In the genomic region with DNA sequence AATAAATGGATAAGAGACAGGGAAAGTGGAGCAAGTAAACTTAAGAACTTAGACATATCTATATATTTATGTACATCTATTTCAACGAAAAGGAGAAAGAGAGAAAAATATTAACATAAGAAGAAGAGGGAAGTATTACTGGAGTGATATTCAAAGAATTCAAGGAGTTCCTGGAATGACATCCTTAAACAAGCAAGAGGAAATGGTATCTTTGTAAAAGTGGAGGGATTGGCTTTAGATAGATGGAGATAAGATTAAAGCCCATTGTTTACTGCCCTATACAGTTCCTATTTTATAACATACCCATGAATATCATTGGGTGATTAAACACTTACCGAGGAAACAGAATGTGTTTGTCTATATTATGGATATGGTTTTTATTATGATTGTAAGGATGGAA, we compare ENCODE assay signal across 23 cellular contexts.
"Had no signal": no experiment of that assay in that cellular context is flagged by ENCODE, and none has a peak within 500 bp of the region (broad histone marks: within the 10 kb centered on the region; RNA-seq: fewer than 3 reads in every experiment).

No MANE protein-coding gene starts in this region.

- H3K27ac ChIP-seq: coronary artery, dorsolateral prefrontal cortex, epithelial cell of prostate, esophagus squamous epithelium, gastrocnemius medialis, heart right ventricle, left lung, lower lobe of right lung had no signal

- H3K4me1 ChIP-seq: esophagus squamous epithelium, gastrocnemius medialis, heart right ventricle, left lung, lower lobe of right lung had no signal

- H3K4me1 Mint-ChIP-seq: naive thymus-derived CD4-positive, alpha-beta T cell had no signal

- H3K4me3 ChIP-seq: coronary artery, dorsolateral prefrontal cortex, esophagus squamous epithelium, gastrocnemius medialis, heart right ventricle, left lung, lower lobe of right lung had no signal

- H3K9me3 Mint-ChIP-seq: naive thymus-derived CD4-positive, alpha-beta T cell had no signal

- ATAC-seq: esophagus mucosa; gastrocnemius medialis; heart right ventricle; left cardiac atrium; left lung; left ventricle myocardium superior; lower lobe of right lung; naive thymus-derived CD4-positive, alpha-beta T cell had no signal

- H3K36me3 ChIP-seq: esophagus squamous epithelium, gastrocnemius medialis, heart right ventricle, left lung, lower lobe of right lung had no signal

- H3K27me3 ChIP-seq: dorsolateral prefrontal cortex, esophagus squamous epithelium, gastrocnemius medialis, heart right ventricle, left lung had no signal

- H3K4me3 Mint-ChIP-seq: naive thymus-derived CD4-positive, alpha-beta T cell had no signal

- H3K27ac Mint-ChIP-seq: naive thymus-derived CD4-positive, alpha-beta T cell had no signal

- H3K36me3 Mint-ChIP-seq: naive thymus-derived CD4-positive, alpha-beta T cell had no signal

- H3K27me3 Mint-ChIP-seq: naive thymus-derived CD4-positive, alpha-beta T cell had no signal

- DNase-seq: dermis blood vessel endothelial cell; dorsolateral prefrontal cortex; effector CD4-positive, alpha-beta T cell; effector memory CD4-positive, alpha-beta T cell; erythroblast; esophagus squamous epithelium; foreskin fibroblast; foreskin melanocyte; gastrocnemius medialis; glutamatergic neuron; head of caudate nucleus; heart right ventricle; hippocampal formation; left cardiac atrium; left lung; left ventricle myocardium superior; lower lobe of right lung; mesenchymal stem cell; midbrain; naive thymus-derived CD4-positive, alpha-beta T cell had no signal
